14 cellular contexts compared by ENCODE assay signal in genomic region chr2:43758738-43759137, GRCh38. TPM values are rescaled to one million over a fixed set of nuclear protein-coding genes. Genes with fewer than 3 reads are reported as not detected.
DNase-seq lines count a peak whose midpoint lies in the region; TF ChIP-seq lines count a peak whose summit lies in the region.
"Had no signal": no experiment of that assay in that cellular context is flagged by ENCODE, and none has a peak within 500 bp of the region (broad histone marks: within the 10 kb centered on the region; RNA-seq: fewer than 3 reads in every experiment).

No MANE protein-coding gene starts in this region.

- no peaks in the 10 kb centered on the region for H3K9me3 ChIP-seq in testis
- H3K9me3 ChIP-seq: pancreas, stomach had no signal

- H3K4me3 ChIP-seq in brain microvascular endothelial cell (ENCODE audit: low read depth, low read length) = no peak overlapping the region
- no peak overlapping the region for H3K4me3 ChIP-seq in testis
- H3K4me3 ChIP-seq: pancreas, stomach had no signal

- in situ Hi-C loops in brain microvascular endothelial cell (cut with HindIII; ENCODE audit: low pct_ligation_motif_present, low sequenced_read_pairs) = no loop called here
- in situ Hi-C loops in ACHN (cut with HindIII; ENCODE audit: low pct_ligation_motif_present, low pct_unique_long_range_greater_than_20kb, low sequenced_read_pairs) = no loop called here

- H3K36me3 ChIP-seq in brain microvascular endothelial cell (replicated peaks) (no peaks in the 10 kb centered on the region), testis (ENCODE audit: low read depth, missing control alignments) (no peaks in the 10 kb centered on the region)
- H3K36me3 ChIP-seq: pancreas had no signal

- H3K27me3 ChIP-seq in brain microvascular endothelial cell (replicated peaks) (no peaks in the 10 kb centered on the region), testis (no peaks in the 10 kb centered on the region)
- H3K27me3 ChIP-seq: pancreas, stomach had no signal

- no peaks in the 10 kb centered on the region for H3K4me1 ChIP-seq in testis
- H3K4me1 ChIP-seq: pancreas had no signal

- DNase-seq in HCEC 1CT = peak; percentile 13
- no peak for DNase-seq in brain microvascular endothelial cell
- DNase-seq in left kidney (ENCODE audit: low read depth, low spot score) = peak; percentile 34
- DNase-seq in testis = peak; percentile 36
- DNase-seq in T-helper 1 cell = no peak
- DNase-seq in ACHN = no peak
- no peak for DNase-seq in KG1 (lab: John Stamatoyannopoulos, UW)
- DNase-seq in OCI-M2 (lab: John Stamatoyannopoulos, UW; ENCODE audit: unreplicated experiment) = no peak
- DNase-seq: activated naive CD4-positive, alpha-beta T cell treated with anti-CD3 and anti-CD28 coated beads, Interleukin-2, amount 10 ng/mL, durations not matched to agents 7 days and 5 days; cortex of kidney; NCI-H1436; NCI-H774; pancreas; stomach had no signal

- TF ChIP-seq POLR2A in testis (IDR thresholded peaks at IDR 0.05) = no peak

- TF ChIP-seq CTCF in brain microvascular endothelial cell (IDR thresholded peaks at IDR 0.05; ENCODE audit: low read depth, low read length, missing control alignments) (no peak), testis (IDR thresholded peaks at IDR 0.05) (no peak)

- intact Hi-C loops in testis (cut with DNase I; ENCODE audit: low total_unique reads) = no loop called here

- WGBS in testis, 2 donors = 47 to 50% methylated on average over 3 of the region's 3 CpGs

- peak overlapping the region; percentile 35 for H3K27ac ChIP-seq in brain microvascular endothelial cell
- H3K27ac ChIP-seq in testis = peak overlapping the region in 1 of 2 donors; percentile 70

RNA-seq across cellular contexts. Expression of gene DYNC2LI1, which starts 15.1 kb away (rescaled TPM):
- total RNA-seq in testis = 10 to 100 TPM; 48.8 to 60.4 TPM
- 66.8 TPM for polyA plus RNA-seq in testis (ENCODE audit: insufficient read depth, low read depth, low replicate concordance)

Comparison
In these comparisons a context has a peak if more than half of its experiments do, and no peak if none do; other contexts are left out.
1. DNase-seq: peak in HCEC 1CT (single experiment), left kidney (single experiment) and testis (single experiment); none in brain microvascular endothelial cell (single experiment), T-helper 1 cell (0 of 5), ACHN (single experiment), KG1 (single experiment) and OCI-M2 (single experiment).